In the genomic region with DNA sequence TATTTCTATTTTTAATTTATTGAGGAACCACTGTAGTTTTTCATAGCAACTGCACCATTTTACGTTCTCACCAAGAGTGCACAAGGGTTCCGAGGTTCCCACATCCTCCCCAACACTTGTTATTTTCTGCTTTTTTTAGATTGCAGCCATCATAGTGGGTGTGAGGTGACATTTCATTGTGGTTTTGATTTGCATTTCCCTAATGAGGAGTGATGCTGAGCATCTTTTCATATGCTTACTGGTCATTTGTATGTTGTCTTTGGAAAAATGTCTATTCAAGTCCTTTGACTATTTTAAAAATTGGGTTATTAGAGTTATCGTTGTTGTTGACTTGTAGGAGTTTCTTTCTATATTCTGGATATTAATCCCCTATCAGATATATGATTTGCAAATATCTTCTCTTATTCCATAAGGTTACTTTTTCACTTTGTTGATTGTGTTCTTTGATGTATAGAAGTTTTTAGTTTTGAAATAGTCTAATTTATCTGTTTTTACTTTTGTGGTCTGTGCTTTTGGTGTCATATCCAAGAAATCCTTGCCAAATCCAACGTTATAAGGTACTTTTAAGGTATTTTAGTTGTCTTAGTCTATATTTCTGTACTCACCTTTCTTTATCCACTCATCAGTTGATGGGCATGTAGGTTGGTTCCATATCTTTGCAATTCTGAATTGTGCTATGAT, we compare ENCODE assay signal across 8 cellular contexts. TPM values are rescaled to one million over a fixed set of nuclear protein-coding genes. Genes with fewer than 3 reads are reported as not detected.
DNase-seq lines count a peak whose midpoint lies in the region; ATAC-seq, FAIRE-seq and TF ChIP-seq lines count a peak whose summit lies in the region.

No MANE protein-coding gene starts in this region.

- no peak for TF ChIP-seq CTCF in CD4-positive, alpha-beta T cell (IDR thresholded peaks at IDR 0.05)
- no peak for TF ChIP-seq CTCF in bronchial epithelial cell (IDR thresholded peaks at IDR 0.05; ENCODE audit: insufficient read depth, low read length, severe bottlenecking)
- TF ChIP-seq CTCF in foreskin keratinocyte (conservative IDR thresholded peaks at IDR 0.05) = no peak

- peaks cover 16% of the 10 kb centered on the region for H3K36me3 ChIP-seq in bronchial epithelial cell (ENCODE audit: control insufficient read depth, insufficient read depth, low read length)
- H3K36me3 ChIP-seq in HAP-1 (replicated peaks) = peaks cover 64% of the 10 kb centered on the region

- peaks cover 57% of the 10 kb centered on the region for H3K36me3 Mint-ChIP-seq in CD4-positive, alpha-beta T cell (ENCODE audit: low read depth)
- peaks cover 0 to 5% of the 10 kb centered on the region in 2 donors for H3K36me3 Mint-ChIP-seq in naive B cell

- H3K4me3 Mint-ChIP-seq in CD4-positive, alpha-beta T cell = peak overlapping the region; percentile 83
- peak overlapping the region in 6 of 8 donors; percentile 10 to 65 (median 50) for H3K4me3 Mint-ChIP-seq in naive B cell

- in situ Hi-C loops in HAP-1 (cut with MboI; ENCODE audit: low sequenced_read_pairs) = no loop called here

- H3K4me3 ChIP-seq in bronchial epithelial cell (ENCODE audit: low read depth, low read length) (no peak overlapping the region), HAP-1 (no peak overlapping the region)

- peak overlapping the region; percentile 91 for H3K27ac ChIP-seq in CD4-positive, alpha-beta T cell (ENCODE audit: low read depth, low read length)
- no peak overlapping the region for H3K27ac ChIP-seq in foreskin keratinocyte

- peak in 1 of 10 experiments; percentile 40 for DNase-seq in CD4-positive, alpha-beta T cell
- DNase-seq in M059J (ENCODE audit: low read depth) (peak; percentile 60), bronchial epithelial cell (ENCODE audit: low read depth) (peak; percentile 19), naive B cell (peak; percentile 81), GOT3 (lab: John Stamatoyannopoulos, UW) (no peak), foreskin keratinocyte (no peak), HAP-1 (ENCODE audit: low spot score in 2 of 2) (no peak), UCSD-AML1 (lab: John Stamatoyannopoulos, UW; ENCODE audit: unreplicated experiment) (no peak)

- no peak for FAIRE-seq in bronchial epithelial cell (lab: Jason Lieb, UNC)

- CTCF ChIA-PET in CD4-positive, alpha-beta T cell (lab: Charles Lee) = interaction anchor here (1.0 to 1.5 kb wide), 5 partner anchors 9 to 76 kb away, joined by 3 to 32 read pairs (median 4); a partner anchor contains a TSS

- peak overlapping the region; percentile 96 for H3K27ac Mint-ChIP-seq in CD4-positive, alpha-beta T cell
- peak overlapping the region; percentile 87 to 99 (median 94) for H3K27ac Mint-ChIP-seq in naive B cell

- POLR2A ChIA-PET in CD4-positive, alpha-beta T cell (lab: Charles Lee) = interaction anchor here (1.5 kb wide), 5 partner anchors 9 to 69 kb away, joined by 3 to 33 read pairs (median 17); a partner anchor contains a TSS

- no peaks in the 10 kb centered on the region for H3K9me3 ChIP-seq in CD4-positive, alpha-beta T cell (ENCODE audit: control insufficient read depth, low read length)
- H3K9me3 ChIP-seq in HAP-1 = no peaks in the 10 kb centered on the region

- peaks cover 95% of the 10 kb centered on the region for H3K4me1 Mint-ChIP-seq in CD4-positive, alpha-beta T cell (ENCODE audit: low read depth)
- peaks cover 60 to 78% (median 62%) of the 10 kb centered on the region in 3 donors for H3K4me1 Mint-ChIP-seq in naive B cell

- H3K27me3 ChIP-seq in CD4-positive, alpha-beta T cell (ENCODE audit: control insufficient read depth, insufficient read depth, low read length) = no peaks in the 10 kb centered on the region
- H3K27me3 ChIP-seq in bronchial epithelial cell (ENCODE audit: control insufficient read depth, insufficient read depth, low read length) = no peaks in the 10 kb centered on the region
- no peaks in the 10 kb centered on the region for H3K27me3 ChIP-seq in foreskin keratinocyte
- H3K27me3 ChIP-seq in HAP-1 (ENCODE audit: low read depth) = no peaks in the 10 kb centered on the region

- no peaks in the 10 kb centered on the region for H3K9me3 Mint-ChIP-seq in CD4-positive, alpha-beta T cell
- no peaks in the 10 kb centered on the region for H3K9me3 Mint-ChIP-seq in naive B cell

- H3K4me1 ChIP-seq in foreskin keratinocyte (no peaks in the 10 kb centered on the region), HAP-1 (peaks cover 56% of the 10 kb centered on the region)

- intact Hi-C loops in CD4-positive, alpha-beta T cell (cut with DNase I, micrococcal nuclease) = loop anchor here (1.0 to 2.0 kb wide), 3 partner anchors 41 to 49 kb away; a partner anchor contains a TSS

- ATAC-seq in CD4-positive, alpha-beta T cell (ENCODE audit: poor library complexity) = peak; percentile 44
- ATAC-seq in naive B cell (ENCODE audit: low read depth in 2 of 2) = peak; percentile 83 to 86
- ATAC-seq in foreskin keratinocyte = no peak

- H3K27me3 Mint-ChIP-seq in CD4-positive, alpha-beta T cell = no peaks in the 10 kb centered on the region
- H3K27me3 Mint-ChIP-seq in naive B cell = no peaks in the 10 kb centered on the region

RNA-seq across cellular contexts. Expression of a gene that starts 9.0 kb away (rescaled TPM):
- total RNA-seq in CD4-positive, alpha-beta T cell = 100 to 1,000 TPM; 221 to 223 TPM
- total RNA-seq in M059J (2014; rRNA removed; shearing (Covaris generic)) = 3.9 and 6.5 TPM in 2 replicates
- total RNA-seq in bronchial epithelial cell (114 and 133 TPM in 2 replicates), foreskin keratinocyte (66.8 and 83.1 TPM in 2 replicates)
- polyA plus RNA-seq in naive B cell (ENCODE audit: low read depth in 6 of 6) (1 to 10 TPM in 5 of 6 donors, under 1 TPM in 1; 0.88 to 4.2 (median 1.2) TPM), foreskin keratinocyte (100 and 119 TPM in 2 replicates)

RNA-seq across cellular contexts. Expression of a gene that starts 45.2 kb away (rescaled TPM):
- 10 to 100 TPM; 19.4 to 25.3 TPM for total RNA-seq in CD4-positive, alpha-beta T cell
- 42.6 and 43.0 TPM in 2 replicates for total RNA-seq in M059J (2014; rRNA removed; shearing (Covaris generic))
- total RNA-seq in bronchial epithelial cell (21.9 and 66.6 TPM in 2 replicates), foreskin keratinocyte (26.3 and 29.7 TPM in 2 replicates)
- polyA plus RNA-seq in naive B cell (ENCODE audit: low read depth in 6 of 6) (10 to 100 TPM; 45.3 to 64.6 (median 53.8) TPM), foreskin keratinocyte (16.0 and 17.0 TPM in 2 replicates)

RNA-seq across cellular contexts. Expression of a gene that starts 49.1 kb away (rescaled TPM):
- total RNA-seq in CD4-positive, alpha-beta T cell = 10 to 100 TPM; 40.0 to 40.8 TPM
- 1.1 and 2.5 TPM in 2 replicates for total RNA-seq in M059J (2014; rRNA removed; shearing (Covaris generic))
- 0.26 and 0.77 TPM in 2 replicates for total RNA-seq in bronchial epithelial cell
- polyA plus RNA-seq in naive B cell (ENCODE audit: low read depth in 6 of 6) = 10 to 100 TPM; 10.2 to 35.1 (median 16.2) TPM
- 0.25 and 0.58 TPM in 2 replicates for total RNA-seq in foreskin keratinocyte
- polyA plus RNA-seq in foreskin keratinocyte = 0.16 and 0.17 TPM in 2 replicates

Comparison
In these comparisons a context has a peak if more than half of its experiments do, and no peak if none do; other contexts are left out.
1. DNase-seq: peak in M059J (single experiment), bronchial epithelial cell (single experiment) and naive B cell (single experiment); none in GOT3 (single experiment), foreskin keratinocyte (0 of 2), HAP-1 (0 of 2) and UCSD-AML1 (single experiment).
2. RNA of a gene that starts 49.1 kb away (total RNA-seq): 40.0 to 40.8 TPM in CD4-positive, alpha-beta T cell; 1.1 to 2.5 TPM in M059J, 0.26 to 0.77 TPM in bronchial epithelial cell and 0.25 to 0.58 TPM in foreskin keratinocyte; every median in the first group is over 10 times any median in the second.